Comparison of ENCODE assay signal across 17 cellular contexts in the genomic region with DNA sequence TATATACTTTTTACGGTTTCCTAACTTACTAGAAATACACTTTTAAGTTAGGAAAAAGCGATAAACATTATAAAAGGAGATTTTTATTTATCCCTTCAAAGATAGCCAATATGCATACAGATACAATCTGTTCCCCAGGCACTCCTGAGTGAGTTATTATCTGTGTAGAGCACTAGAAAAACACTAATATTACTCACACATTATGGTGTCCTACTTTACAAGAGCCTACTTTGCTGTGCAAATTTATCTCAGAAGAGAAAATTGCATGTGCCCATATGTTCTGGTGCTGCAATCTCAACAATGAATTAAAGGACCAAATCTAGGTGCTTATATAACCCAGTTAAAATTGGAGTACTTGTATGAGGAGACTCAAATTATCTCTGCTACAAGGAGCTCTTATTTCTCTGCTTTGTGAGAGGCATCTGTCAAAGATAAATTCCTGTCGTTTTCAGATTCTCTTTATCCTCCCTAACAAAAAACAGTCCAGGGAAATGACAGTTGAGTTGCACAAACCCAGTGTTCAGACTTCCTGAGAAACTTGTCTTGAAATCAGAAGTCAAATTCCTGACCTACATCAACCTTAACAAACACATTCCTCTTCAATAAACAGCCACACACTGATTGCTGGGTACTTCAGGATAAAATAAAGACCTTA. TPM values are rescaled to one million over a fixed set of nuclear protein-coding genes. Genes with fewer than 3 reads are reported as not detected.
DNase-seq lines count a peak whose midpoint lies in the region; ATAC-seq, FAIRE-seq and TF ChIP-seq lines count a peak whose summit lies in the region.
"Had no signal": no experiment of that assay in that cellular context is flagged by ENCODE, and none has a peak within 500 bp of the region (broad histone marks: within the 10 kb centered on the region; RNA-seq: fewer than 3 reads in every experiment).

No MANE protein-coding gene starts in this region.

- ATAC-seq in stimulated activated naive CD8-positive, alpha-beta T cell treated with anti-CD3 and anti-CD28 coated beads, Interleukin-15, amount 100 ng/mL, for 72 hours: no peak
- ATAC-seq in GM21717 (IDR thresholded peaks at IDR 0.05; ENCODE audit: unreplicated experiment): no peak
- ATAC-seq: T-helper 17 cell had no signal

- H3K4me1 Mint-ChIP-seq in stimulated activated naive CD8-positive, alpha-beta T cell treated with anti-CD3 and anti-CD28 coated beads, Interleukin-15, amount 100 ng/mL, for 72 hours: peaks cover 48% of the 10 kb centered on the region
- no peaks in the 10 kb centered on the region for H3K4me1 Mint-ChIP-seq in MCF 10A (ENCODE audit: insufficient read depth, unreplicated experiment)
- H3K4me1 Mint-ChIP-seq: T-helper 17 cell had no signal

- POLR2A ChIA-PET in endothelial cell of umbilical vein (lab: Charles Lee): no interaction called here
- POLR2A ChIA-PET in MCF 10A (lab: Yijun Ruan, JAX): no interaction called here

- H3K27ac ChIP-seq in endothelial cell of umbilical vein (ENCODE audit: insufficient read depth, low read depth, low read length): no peak overlapping the region
- H3K27ac ChIP-seq: pancreas had no signal

- no peaks in the 10 kb centered on the region for H3K9me3 ChIP-seq in endothelial cell of umbilical vein (replicated peaks; ENCODE audit: control insufficient read depth, insufficient read depth, low read length)
- H3K9me3 ChIP-seq: pancreas had no signal

- H3K4me3 ChIP-seq in endothelial cell of umbilical vein (replicated peaks in 1 of 3; ENCODE audit: insufficient read depth in 1 of 3, low read depth in 1 of 3, low read length in 3 of 3): no peak overlapping the region
- H3K4me3 ChIP-seq: pancreas had no signal

- dilution Hi-C loops in endothelial cell of umbilical vein (cut with MboI; ENCODE audit: extremely low pct_ligation_motif_present, low sequenced_read_pairs): no loop called here

- H4K20me1 ChIP-seq in endothelial cell of umbilical vein (replicated peaks; ENCODE audit: control insufficient read depth, extremely low read depth, insufficient read depth, low read length): no peaks in the 10 kb centered on the region

- H3K9me1 ChIP-seq in endothelial cell of umbilical vein (replicated peaks; ENCODE audit: control insufficient read depth, extremely low read depth, insufficient read depth, low read length): no peaks in the 10 kb centered on the region

- FAIRE-seq in endothelial cell of umbilical vein (lab: Jason Lieb, UNC): no peak
- FAIRE-seq: GM18507, pancreas had no signal

- H3K9ac ChIP-seq in endothelial cell of umbilical vein (replicated peaks; ENCODE audit: extremely low read depth, insufficient read depth, low read length): no peak overlapping the region

- no peak overlapping the region for H2AFZ ChIP-seq in endothelial cell of umbilical vein (ENCODE audit: low read depth, low read length)

- no peaks in the 10 kb centered on the region for H3K9me3 Mint-ChIP-seq in stimulated activated naive CD8-positive, alpha-beta T cell treated with anti-CD3 and anti-CD28 coated beads, Interleukin-15, amount 100 ng/mL, for 72 hours
- no peaks in the 10 kb centered on the region for H3K9me3 Mint-ChIP-seq in MCF 10A (ENCODE audit: unreplicated experiment)

- TF ChIP-seq POLR2A in endothelial cell of umbilical vein (IDR thresholded peaks at IDR 0.05; ENCODE audit: low read depth, low read length): no peak

- H3K4me1 ChIP-seq in endothelial cell of umbilical vein (ENCODE audit: control insufficient read depth, extremely low read depth, insufficient read depth, low read length): no peaks in the 10 kb centered on the region

- no peaks in the 10 kb centered on the region for H3K27me3 Mint-ChIP-seq in stimulated activated naive CD8-positive, alpha-beta T cell treated with anti-CD3 and anti-CD28 coated beads, Interleukin-15, amount 100 ng/mL, for 72 hours
- H3K27me3 Mint-ChIP-seq in MCF 10A (ENCODE audit: insufficient read depth, unreplicated experiment): no peaks in the 10 kb centered on the region
- H3K27me3 Mint-ChIP-seq: T-helper 17 cell had no signal

- no peak overlapping the region for H3K27ac Mint-ChIP-seq in stimulated activated naive CD8-positive, alpha-beta T cell treated with anti-CD3 and anti-CD28 coated beads, Interleukin-15, amount 100 ng/mL, for 72 hours
- no peak overlapping the region for H3K27ac Mint-ChIP-seq in MCF 10A (ENCODE audit: low read depth, unreplicated experiment)
- H3K27ac Mint-ChIP-seq: T-helper 17 cell had no signal

- H3K4me3 Mint-ChIP-seq in stimulated activated naive CD8-positive, alpha-beta T cell treated with anti-CD3 and anti-CD28 coated beads, Interleukin-15, amount 100 ng/mL, for 72 hours: no peak overlapping the region
- no peak overlapping the region for H3K4me3 Mint-ChIP-seq in MCF 10A (ENCODE audit: unreplicated experiment)
- H3K4me3 Mint-ChIP-seq: T-helper 17 cell had no signal

- peaks cover 4% of the 10 kb centered on the region for H3K36me3 Mint-ChIP-seq in MCF 10A (ENCODE audit: insufficient read depth, unreplicated experiment)

- DNase-seq in NCI-H1417 (lab: John Stamatoyannopoulos, UW) (peak; percentile 49 to 99 (median 78)), NCI-H1417 treated with DMSO at 0.1 percent for 48 hours (lab: John Stamatoyannopoulos, UW) (no peak), NCI-H524 (lab: John Stamatoyannopoulos, UW) (peak; percentile 81 to 98), endothelial cell of umbilical vein (ENCODE audit: low read depth, low spot score) (peak; percentile 29), renal cortical epithelial cell (ENCODE audit: low read depth) (peak; percentile 56), MCF 10A (ENCODE audit: unreplicated experiment) (no peak)
- DNase-seq in stimulated activated naive CD8-positive, alpha-beta T cell treated with anti-CD3 and anti-CD28 coated beads, Interleukin-15, amount 100 ng/mL, for 72 hours: no peak
- DNase-seq: 8988T; activated T-cell treated with anti-CD3 and anti-CD28 coated beads, Interleukin-2, amount 50 U/mL, for 48 hours; KBM-7; mammary epithelial cell; NCI-H446 treated with DMSO at 0.1 percent for 48 hours; pancreas; T-helper 17 cell had no signal

- BruUV-seq in endothelial cell of umbilical vein (replicated peaks; lab: Mats Ljungman, UMichigan) (no TSS peak), MCF 10A (replicated peaks; lab: Mats Ljungman, UMichigan) (no TSS peak)

- H3K79me2 ChIP-seq in endothelial cell of umbilical vein (ENCODE audit: control insufficient read depth, insufficient read depth, low read length): no peaks in the 10 kb centered on the region

- peaks cover 0 to 2% of the 10 kb centered on the region in 2 experiments for H3K36me3 ChIP-seq in endothelial cell of umbilical vein (ENCODE audit: control insufficient read depth in 2 of 2, extremely low read depth in 1 of 2, insufficient read depth in 2 of 2, low read length in 2 of 2)
- H3K36me3 ChIP-seq: pancreas had no signal

- H3K27me3 ChIP-seq in endothelial cell of umbilical vein (ENCODE audit: control insufficient read depth in 2 of 2, insufficient read depth in 2 of 2, low read length in 2 of 2): no peaks in the 10 kb centered on the region
- H3K27me3 ChIP-seq: pancreas had no signal

- intact Hi-C loops in endothelial cell of umbilical vein (cut with micrococcal nuclease): no loop called here
- intact Hi-C loops in MCF 10A (cut with micrococcal nuclease): no loop called here

- CTCF ChIA-PET in endothelial cell of umbilical vein (lab: Charles Lee) (no interaction called here), MCF 10A (lab: Yijun Ruan, JAX) (no interaction called here)

- TF ChIP-seq CTCF in endothelial cell of umbilical vein (IDR thresholded peaks at IDR 0.05; ENCODE audit: extremely low read depth in 1 of 2, insufficient read depth in 1 of 2, low read depth in 1 of 2, low read length in 2 of 2): no peak
- no peak for TF ChIP-seq CTCF in MCF 10A (IDR thresholded peaks at IDR 0.05; ENCODE audit: unreplicated experiment)

- no peak overlapping the region for H3K4me2 ChIP-seq in endothelial cell of umbilical vein (ENCODE audit: insufficient read depth, low read length)

TF ChIP-seq in endothelial cell of umbilical vein, 7 proteins besides CTCF, POLR2A, EP300 and RAD21:
- TF ChIP-seq EZH2 (IDR thresholded peaks at IDR 0.05; ENCODE audit: borderline replicate concordance, low read depth, low read length, severe bottlenecking) (no peak), FOS (IDR thresholded peaks at IDR 0.05; ENCODE audit: borderline replicate concordance, insufficient read depth, low read length) (no peak), GATA2 (IDR thresholded peaks at IDR 0.05; ENCODE audit: insufficient read depth, insufficient read length, low read depth, low read length) (no peak), MYC (IDR thresholded peaks at IDR 0.05; ENCODE audit: low read depth, low read length) (no peak), MAX (IDR thresholded peaks at IDR 0.05; ENCODE audit: insufficient read depth, insufficient read length) (no peak), JUN (IDR thresholded peaks at IDR 0.05; ENCODE audit: borderline replicate concordance, insufficient read depth, insufficient read length, low read depth) (no peak), POLR2AphosphoS5 (IDR thresholded peaks at IDR 0.05; ENCODE audit: insufficient read depth, low read depth, low read length) (no peak)

RNA-seq across cellular contexts. Expression of gene CPA1, which starts 28.9 kb away (rescaled TPM):
- total RNA-seq in endothelial cell of umbilical vein (not detected in 2 replicates), renal cortical epithelial cell (not detected in 2 replicates), MCF 10A (2022) (not detected in 2 replicates)
- polyA plus RNA-seq in endothelial cell of umbilical vein: not detected in 2 replicates
- not detected in 2 replicates for polyA plus RNA-seq in endothelial cell of umbilical vein (2011; cell fraction: cytosol; rRNA removed)
- polyA plus RNA-seq in endothelial cell of umbilical vein (2011; cell fraction: nucleus; rRNA removed): not detected in 2 replicates
- polyA plus RNA-seq in endothelial cell of umbilical vein (2012): not detected in 2 replicates
- polyA minus RNA-seq in endothelial cell of umbilical vein: not detected in 2 replicates
- polyA minus RNA-seq in endothelial cell of umbilical vein (2011; cell fraction: cytosol; rRNA and poly(A)+ RNA removed): not detected
- polyA minus RNA-seq in endothelial cell of umbilical vein (2011; cell fraction: nucleus; rRNA and poly(A)+ RNA removed): not detected in 2 replicates
- total RNA-seq: H4, T-helper 17 cell had no signal
- polyA plus RNA-seq: mammary epithelial cell had no signal

RNA-seq across cellular contexts. Expression of gene CEP41, which starts 31.6 kb away (rescaled TPM):
- total RNA-seq in endothelial cell of umbilical vein (25.9 and 26.8 TPM in 2 replicates), renal cortical epithelial cell (11.3 and 18.7 TPM in 2 replicates), MCF 10A (2022) (14.0 and 15.8 TPM in 2 replicates)
- 15.5 and 19.5 TPM in 2 replicates for polyA plus RNA-seq in endothelial cell of umbilical vein
- polyA plus RNA-seq in endothelial cell of umbilical vein (2011; cell fraction: cytosol; rRNA removed): 18.5 and 22.4 TPM in 2 replicates
- polyA plus RNA-seq in endothelial cell of umbilical vein (2011; cell fraction: nucleus; rRNA removed): 24.1 and 24.3 TPM in 2 replicates
- polyA plus RNA-seq in endothelial cell of umbilical vein (2012): 16.5 and 17.0 TPM in 2 replicates
- polyA minus RNA-seq in endothelial cell of umbilical vein: 16.0 and 21.5 TPM in 2 replicates
- 5.7 TPM for polyA minus RNA-seq in endothelial cell of umbilical vein (2011; cell fraction: cytosol; rRNA and poly(A)+ RNA removed)
- polyA minus RNA-seq in endothelial cell of umbilical vein (2011; cell fraction: nucleus; rRNA and poly(A)+ RNA removed): 11.5 and 17.6 TPM in 2 replicates

Comparison
In these comparisons a context has a peak if more than half of its experiments do, and no peak if none do; other contexts are left out.
1. DNase-seq: peak in NCI-H1417 (3 of 3), NCI-H524 (2 of 2), endothelial cell of umbilical vein (single experiment) and renal cortical epithelial cell (single experiment); none in NCI-H1417 treated with DMSO at 0.1 percent for 48 hours (single experiment), stimulated activated naive CD8-positive, alpha-beta T cell treated with anti-CD3 and anti-CD28 coated beads, Interleukin-15, amount 100 ng/mL, for 72 hours (0 of 2) and MCF 10A (single experiment).